Comparison of ENCODE assay signal across 28 cellular contexts in genomic region chr5:167594750-167595149, GRCh38.
"Had no signal": no experiment of that assay in that cellular context is flagged by ENCODE, and none has a peak within 500 bp of the region (broad histone marks: within the 10 kb centered on the region; RNA-seq: fewer than 3 reads in every experiment).

No MANE protein-coding gene starts in this region.

- DNase-seq: activated CD4-positive, alpha-beta memory T cell treated with anti-CD3 and anti-CD28 coated beads for 36 hours; activated CD4-positive, alpha-beta T cell treated with anti-CD3 and anti-CD28 coated beads for 36 hours; activated CD4-positive, alpha-beta T cell treated with anti-CD3 and anti-CD28 coated beads, Interleukin-2, amount 10 ng/mL, durations not matched to agents 24 days and 14 days; activated CD4-positive, CD25-positive, alpha-beta regulatory T cell; activated CD4-positive, CD25-positive, alpha-beta regulatory T cell treated with anti-CD3 and anti-CD28 coated beads, Interleukin-2, amount 50 U/mL, for 72 hours; activated CD8-positive, alpha-beta memory T cell treated with anti-CD3 and anti-CD28 coated beads, Interleukin-2, amount 10 ng/mL, durations not matched to agents 7 days and 5 days; activated CD8-positive, alpha-beta memory T cell treated with anti-CD3 and anti-CD28 coated beads, Interleukin-2, amount 50 U/mL, for 4 hours; activated CD8-positive, alpha-beta T cell treated with anti-CD3 and anti-CD28 coated beads, Interleukin-2, amount 10 ng/mL, durations not matched to agents 7 days and 5 days; activated effector memory CD4-positive, alpha-beta T cell treated with anti-CD3 and anti-CD28 coated beads, Interleukin-2, amount 50 U/mL, for 16 hours; activated naive CD4-positive, alpha-beta T cell treated with anti-CD3 and anti-CD28 coated beads for 36 hours; activated naive CD8-positive, alpha-beta T cell treated with anti-CD3 and anti-CD28 coated beads, Interleukin-2, amount 10 ng/mL, durations not matched to agents 7 days and 5 days; activated T-cell treated with anti-CD3 and anti-CD28 coated beads, Interleukin-2, amount 50 U/mL, for 1 hour; activated T-cell treated with anti-CD3 and anti-CD28 coated beads, Interleukin-2, amount 50 U/mL, for 48 hours; amniotic stem cell; anterior cingulate cortex; body of pancreas; caudate nucleus; cerebellar nuclear complex; colonic mucosa; effector CD8-positive, alpha-beta T cell; erythroblast; foreskin keratinocyte; gastrocnemius medialis; glutamatergic neuron; heart right ventricle; T-helper 2 cell had no signal

- H3K4me1 ChIP-seq: body of pancreas, colonic mucosa, esophagus muscularis mucosa, foreskin keratinocyte, gastrocnemius medialis, heart right ventricle had no signal

- H3K9me3 ChIP-seq: body of pancreas, colonic mucosa, esophagus muscularis mucosa, gastrocnemius medialis, heart right ventricle had no signal

- H3K27ac ChIP-seq: body of pancreas, colonic mucosa, esophagus muscularis mucosa, foreskin keratinocyte, gastrocnemius medialis had no signal

- H3K36me3 ChIP-seq: colonic mucosa, esophagus muscularis mucosa, gastrocnemius medialis, heart right ventricle had no signal

- H3K27me3 ChIP-seq: body of pancreas, colonic mucosa, esophagus muscularis mucosa, foreskin keratinocyte, gastrocnemius medialis, heart right ventricle had no signal

- ATAC-seq: activated CD4-positive, alpha-beta T cell treated with anti-CD3 and anti-CD28 coated beads for 36 hours; activated CD8-positive, alpha-beta memory T cell treated with anti-CD3 and anti-CD28 coated beads, Interleukin-2, amount 10 ng/mL, durations not matched to agents 7 days and 5 days; activated CD8-positive, alpha-beta T cell treated with anti-CD3 and anti-CD28 coated beads, Interleukin-2, amount 10 ng/mL, durations not matched to agents 7 days and 5 days; activated naive CD4-positive, alpha-beta T cell treated with anti-CD3 and anti-CD28 coated beads, Interleukin-2, amount 50 U/mL, for 72 hours; body of pancreas; foreskin keratinocyte; gastrocnemius medialis; heart right ventricle had no signal

- H3K4me3 ChIP-seq: body of pancreas, colonic mucosa, esophagus muscularis mucosa, gastrocnemius medialis, heart right ventricle had no signal
